11 cellular contexts compared by ENCODE assay signal in the genomic region with DNA sequence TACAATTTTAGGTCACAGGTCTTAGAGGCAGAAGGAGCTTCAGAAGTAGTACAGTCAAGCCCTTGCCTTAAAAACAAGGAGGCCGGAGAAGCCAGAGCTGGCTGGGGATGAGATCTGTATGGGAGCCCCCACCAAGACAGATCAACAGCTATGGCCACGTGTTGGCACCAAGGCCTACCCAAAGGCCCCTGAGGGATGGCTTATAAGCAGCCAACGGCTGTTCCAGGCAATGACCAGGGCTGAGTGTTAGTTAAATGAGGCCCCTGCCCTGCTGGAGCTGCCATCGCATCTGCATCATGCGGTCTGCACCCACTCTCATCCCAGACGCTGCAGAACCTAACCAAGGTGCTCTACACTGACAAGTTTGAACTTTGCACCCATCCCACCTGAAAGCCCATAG. TPM values are rescaled to one million over a fixed set of nuclear protein-coding genes. Genes with fewer than 3 reads are reported as not detected.
DNase-seq lines count a peak whose midpoint lies in the region; ATAC-seq and TF ChIP-seq lines count a peak whose summit lies in the region.
"Had no signal": no experiment of that assay in that cellular context is flagged by ENCODE, and none has a peak within 500 bp of the region (broad histone marks: within the 10 kb centered on the region; RNA-seq: fewer than 3 reads in every experiment).

No MANE protein-coding gene starts in this region.

- H3K27ac Mint-ChIP-seq in stimulated activated memory B cell treated with anti-CD40 and anti-IgM and Interleukin-4, amounts not matched to agents 10 μg/mL and 1 μg/mL and 100 μg/mL, for 72 hours = peak overlapping the region; percentile 86
- H3K27ac Mint-ChIP-seq: type B pancreatic cell had no signal

- H3K9me3 ChIP-seq in DOHH2 (ENCODE audit: control insufficient read depth, insufficient read depth, low read length) (no peaks in the 10 kb centered on the region), Panc1 (ENCODE audit: control insufficient read depth, insufficient read depth, low read depth, low read length) (no peaks in the 10 kb centered on the region), hepatocyte (ENCODE audit: low read depth) (no peaks in the 10 kb centered on the region)

- in situ Hi-C loops in Panc1 (cut with HindIII; ENCODE audit: low pct_unique_long_range_greater_than_20kb, low sequenced_read_pairs) = no loop called here

- peaks cover 83% of the 10 kb centered on the region for H3K36me3 ChIP-seq in DOHH2 (ENCODE audit: control insufficient read depth, low read length)
- H3K36me3 ChIP-seq in Panc1 (ENCODE audit: control insufficient read depth, insufficient read depth, low read length) = no peaks in the 10 kb centered on the region
- no peaks in the 10 kb centered on the region for H3K36me3 ChIP-seq in hepatocyte (replicated peaks; ENCODE audit: insufficient read depth, low read depth)

- H3K27me3 Mint-ChIP-seq in stimulated activated memory B cell treated with anti-CD40 and anti-IgM and Interleukin-4, amounts not matched to agents 10 μg/mL and 1 μg/mL and 100 μg/mL, for 72 hours = no peaks in the 10 kb centered on the region
- H3K27me3 Mint-ChIP-seq: type B pancreatic cell had no signal

- ATAC-seq in Panc1 = no peak
- ATAC-seq in stimulated activated memory B cell treated with anti-CD40 and anti-IgM and Interleukin-4, amounts not matched to agents 10 μg/mL and 1 μg/mL and 100 μg/mL, for 72 hours = no peak

- H3K27me3 ChIP-seq in DOHH2 (ENCODE audit: control insufficient read depth, low read length) (no peaks in the 10 kb centered on the region), Panc1 (ENCODE audit: control insufficient read depth, insufficient read depth, low read length) (no peaks in the 10 kb centered on the region), hepatocyte (no peaks in the 10 kb centered on the region)

- H3K4me3 ChIP-seq in DOHH2 (ENCODE audit: low read length) = peak overlapping the region; percentile 60
- H3K4me3 ChIP-seq in Panc1 (ENCODE audit: low read depth in 2 of 2, low read length in 2 of 2) = no peak overlapping the region
- no peak overlapping the region for H3K4me3 ChIP-seq in hepatocyte

- WGBS in hepatocyte (ENCODE audit: low lambda C conversion rate, missing lambda C conversion rate) = 72% methylated on average over 6 of the region's 6 CpGs

- H3K9me2 ChIP-seq in DOHH2 (replicated peaks; ENCODE audit: control insufficient read depth, low read length) (no peaks in the 10 kb centered on the region), hepatocyte (replicated peaks; ENCODE audit: insufficient read depth) (no peaks in the 10 kb centered on the region)

- H3K4me1 Mint-ChIP-seq in stimulated activated memory B cell treated with anti-CD40 and anti-IgM and Interleukin-4, amounts not matched to agents 10 μg/mL and 1 μg/mL and 100 μg/mL, for 72 hours = peaks cover 95% of the 10 kb centered on the region

- H3K79me2 ChIP-seq in DOHH2 (ENCODE audit: control insufficient read depth, low read length) (peaks cover 90% of the 10 kb centered on the region), hepatocyte (peaks cover 85% of the 10 kb centered on the region)

- POLR2A ChIA-PET in Panc1 (lab: Charles Lee) = no interaction called here

- peaks cover 8% of the 10 kb centered on the region; the same call in 1 of the 2 replicates for H4K20me1 ChIP-seq in DOHH2 (ENCODE audit: control insufficient read depth, insufficient read depth, low read depth, low read length)
- peaks cover 8% of the 10 kb centered on the region for H4K20me1 ChIP-seq in hepatocyte (ENCODE audit: insufficient read depth, poor library complexity, severe bottlenecking)

- no peak overlapping the region for H2AFZ ChIP-seq in hepatocyte

- H3K4me1 ChIP-seq in DOHH2 (ENCODE audit: control insufficient read depth, low read length) = peaks cover 91% of the 10 kb centered on the region
- H3K4me1 ChIP-seq in Panc1 (ENCODE audit: control insufficient read depth, insufficient read depth, low read length) = peaks cover 48% of the 10 kb centered on the region
- H3K4me1 ChIP-seq in hepatocyte (ENCODE audit: insufficient read depth) = peaks cover 70% of the 10 kb centered on the region

- H3K9me3 Mint-ChIP-seq in stimulated activated memory B cell treated with anti-CD40 and anti-IgM and Interleukin-4, amounts not matched to agents 10 μg/mL and 1 μg/mL and 100 μg/mL, for 72 hours = peaks cover 7% of the 10 kb centered on the region
- H3K9me3 Mint-ChIP-seq: type B pancreatic cell had no signal

- H3K36me3 Mint-ChIP-seq in stimulated activated memory B cell treated with anti-CD40 and anti-IgM and Interleukin-4, amounts not matched to agents 10 μg/mL and 1 μg/mL and 100 μg/mL, for 72 hours = peaks cover 46% of the 10 kb centered on the region

- TF ChIP-seq CTCF in DOHH2 (IDR thresholded peaks at IDR 0.05; ENCODE audit: low read depth, low read length, poor library complexity, severe bottlenecking) (no peak), Panc1 (IDR thresholded peaks at IDR 0.05) (no peak), hepatocyte (IDR thresholded peaks at IDR 0.05; ENCODE audit: poor library complexity) (no peak), GM20000 (IDR thresholded peaks at IDR 0.05; ENCODE audit: extremely low read depth, missing control alignments) (no peak)

- intact Hi-C loops in Panc1 (cut with micrococcal nuclease; ENCODE audit: unreplicated experiment) = no loop called here

- DNase-seq in Panc1 (ENCODE audit: low read depth, low spot score) (no peak), hepatocyte (ENCODE audit: low spot score) (no peak), NCI-H2196 (lab: John Stamatoyannopoulos, UW; ENCODE audit: unreplicated experiment) (no peak), T-helper 1 cell (no peak), GM20000 (ENCODE audit: low spot score) (no peak)
- DNase-seq: NCI-H1092 treated with DMSO at 0.1 percent for 48 hours; NCI-H524 treated with DMSO at 0.1 percent for 48 hours; stimulated activated CD4-positive, alpha-beta T cell treated with anti-CD3 and anti-CD28 coated beads, Interleukin-4, amount 100 ng/mL, for 4 hours had no signal

- no peak overlapping the region for H3K4me3 Mint-ChIP-seq in stimulated activated memory B cell treated with anti-CD40 and anti-IgM and Interleukin-4, amounts not matched to agents 10 μg/mL and 1 μg/mL and 100 μg/mL, for 72 hours
- H3K4me3 Mint-ChIP-seq: type B pancreatic cell had no signal

- CTCF ChIA-PET in Panc1 (lab: Charles Lee) = no interaction called here

- peak overlapping the region; percentile 99 for H3K27ac ChIP-seq in DOHH2 (ENCODE audit: low read depth, low read length)
- peak overlapping the region; percentile 65 for H3K27ac ChIP-seq in Panc1 (ENCODE audit: low read length)
- H3K27ac ChIP-seq in hepatocyte = peak overlapping the region; percentile 87

- H3K4me2 ChIP-seq in DOHH2 (ENCODE audit: low read length) = peak overlapping the region; percentile 95
- H3K4me2 ChIP-seq in hepatocyte = no peak overlapping the region

- peaks cover 32% of the 10 kb centered on the region for H3F3A ChIP-seq in DOHH2 (ENCODE audit: control insufficient read depth, insufficient read depth)

- BruUV-seq in Panc1 (replicated peaks; lab: Mats Ljungman, UMichigan) = no TSS peak

RNA-seq across cellular contexts. Expression of gene CCDC12, which starts 43.3 kb away (rescaled TPM):
- 35.5 TPM for total RNA-seq in Panc1 (2021; ENCODE audit: unreplicated experiment)
- polyA plus RNA-seq in Panc1 (2012; ENCODE audit: insufficient read length) = 54.3 TPM
- total RNA-seq in hepatocyte = 41.1 and 47.5 TPM in 2 replicates
- polyA plus RNA-seq in hepatocyte = 78.4 and 107 TPM in 2 replicates

RNA-seq across cellular contexts. Expression of gene NBEAL2, which starts 46.2 kb away (rescaled TPM):
- total RNA-seq in Panc1 (2021; ENCODE audit: unreplicated experiment) (38.8 TPM), hepatocyte (23.6 and 38.6 TPM in 2 replicates)
- 46.2 TPM for polyA plus RNA-seq in Panc1 (2012; ENCODE audit: insufficient read length)
- polyA plus RNA-seq in hepatocyte = 42.2 and 58.5 TPM in 2 replicates

RNA-seq across cellular contexts. Expression of gene PTH1R, which starts 55.7 kb away (rescaled TPM):
- not detected for total RNA-seq in Panc1 (2021; ENCODE audit: unreplicated experiment)
- polyA plus RNA-seq in Panc1 (2012; ENCODE audit: insufficient read length) = not detected
- total RNA-seq in hepatocyte = 13.9 and 14.5 TPM in 2 replicates
- polyA plus RNA-seq in hepatocyte = 29.4 and 31.0 TPM in 2 replicates

Comparison
In these comparisons a context has a peak if more than half of its experiments do, and no peak if none do; other contexts are left out.
1. RNA of gene PTH1R, which starts 55.7 kb away (total RNA-seq): 13.9 to 14.5 TPM in hepatocyte; not detected in Panc1 (single experiment); every median in the first group is over 10 times any median in the second.
2. Peak in every context shown above with its lines, with median percentiles within 50 percentile points of each other: H3K27ac ChIP-seq.